In genomic region chr16:57686577-57686976, GRCh38 we compare ENCODE assay signal across 24 cellular contexts. TPM values are rescaled to one million over a fixed set of nuclear protein-coding genes. Genes with fewer than 3 reads are reported as not detected.
"Had no signal": no experiment of that assay in that cellular context is flagged by ENCODE, and none has a peak within 500 bp of the region (broad histone marks: within the 10 kb centered on the region; RNA-seq: fewer than 3 reads in every experiment).

No MANE protein-coding gene starts in this region.

- H3K36me3 ChIP-seq: cardiac muscle cell, heart right ventricle, pancreas, upper lobe of right lung had no signal

- H3K27me3 ChIP-seq: body of pancreas, cardiac muscle cell, pancreas, upper lobe of right lung had no signal

- H3K27ac ChIP-seq: body of pancreas, cardiac muscle cell, epithelial cell of prostate, heart right ventricle, pancreas, upper lobe of right lung had no signal

- ATAC-seq: activated CD4-positive, alpha-beta T cell treated with anti-CD3 and anti-CD28 coated beads for 36 hours; body of pancreas; heart right ventricle; left lung; naive thymus-derived CD4-positive, alpha-beta T cell; pancreas; right cardiac atrium; T-cell; upper lobe of right lung had no signal

- DNase-seq: activated B cell treated with CpG ODN at 0.5 μM for 24 hours; activated CD4-positive, alpha-beta T cell treated with anti-CD3 and anti-CD28 coated beads for 36 hours; activated CD4-positive, alpha-beta T cell treated with anti-CD3 and anti-CD28 coated beads, Interleukin-2, amount 50 U/mL, for 48 hours; activated naive CD4-positive, alpha-beta T cell treated with anti-CD3 and anti-CD28 coated beads, Interleukin-2, amount 10 ng/mL, durations not matched to agents 7 days and 5 days; activated T-cell treated with anti-CD3 and anti-CD28 coated beads, Interleukin-2, amount 50 U/mL, for 48 hours; anterior cingulate cortex; foreskin fibroblast; heart right ventricle; left lung; naive thymus-derived CD4-positive, alpha-beta T cell; right cardiac atrium; stimulated activated CD4-positive, alpha-beta T cell treated with anti-CD3 and anti-CD28 coated beads, Interleukin-4, amount 100 ng/mL, for 24 hours; stimulated activated naive CD4-positive, alpha-beta T cell treated with Interleukin-2 at 50 U/mL for 16 hours; T-cell; upper lobe of right lung had no signal

- H3K4me1 ChIP-seq: upper lobe of right lung had no signal

- H3K9me3 ChIP-seq: body of pancreas, heart right ventricle, left lung, pancreas, upper lobe of right lung had no signal

- H3K4me3 ChIP-seq: body of pancreas, cardiac muscle cell, heart right ventricle, left lung, lung, pancreas, upper lobe of right lung had no signal

RNA-seq across cellular contexts. Expression of gene DRC7, which starts 8.0 kb away (rescaled TPM):
- total RNA-seq: activated B cell treated with CpG ODN at 0.5 μM for 24 hours; activated CD8-positive, alpha-beta memory T cell treated with anti-CD3 and anti-CD28 coated beads for 36 hours; fibroblast of lung; naive thymus-derived CD4-positive, alpha-beta T cell; right cardiac atrium; T-cell; upper lobe of right lung had no signal
- polyA plus RNA-seq: fibroblast of lung; heart right ventricle; naive thymus-derived CD4-positive, alpha-beta T cell; right cardiac atrium had no signal

RNA-seq across cellular contexts. Expression of gene ADGRG3, which starts 18.5 kb away (rescaled TPM):
- total RNA-seq: activated B cell treated with CpG ODN at 0.5 μM for 24 hours; activated CD4-positive, alpha-beta T cell treated with anti-CD3 and anti-CD28 coated beads for 36 hours; activated CD8-positive, alpha-beta memory T cell treated with anti-CD3 and anti-CD28 coated beads for 36 hours; cardiac muscle cell; fibroblast of lung; kidney epithelial cell; pulmonary artery endothelial cell had no signal
- polyA plus RNA-seq: cardiac muscle cell; fibroblast of lung; naive thymus-derived CD4-positive, alpha-beta T cell had no signal

RNA-seq across cellular contexts. Expression of gene ADGRG1, which starts 58.1 kb away (rescaled TPM):
- total RNA-seq: cardiac muscle cell had no signal
